8 cellular contexts compared by ENCODE assay signal in genomic region chr7:17298102-17298839, GRCh38. TPM values are rescaled to one million over a fixed set of nuclear protein-coding genes. Genes with fewer than 3 reads are reported as not detected.
DNase-seq lines count a peak whose midpoint lies in the region; ATAC-seq and TF ChIP-seq lines count a peak whose summit lies in the region.

Gene AHR, plus strand, starts transcription at chr7:17298652. Its CDS starts 613 bp downstream, at chr7:17299265.

- TF ChIP-seq CTCF in GM12875 (IDR thresholded peaks at IDR 0.05; ENCODE audit: borderline replicate concordance, insufficient read depth, low read depth, low read length) = no peak

- DNase-seq in NCI-H1436 (lab: John Stamatoyannopoulos, UW) (peak; percentile 89), T-helper 9 cell (peak; percentile 86), astrocyte of the hippocampus (ENCODE audit: low read depth, low spot score) (peak; percentile 97), hippocampal formation (lab: John Stamatoyannopoulos, UW) (peak; percentile 87 to 91), sciatic nerve (ENCODE audit: low spot score) (peak; percentile 96), OCI-M2 (lab: John Stamatoyannopoulos, UW; ENCODE audit: unreplicated experiment) (no peak)

- H3K4me3 ChIP-seq in GM12875 (ENCODE audit: low read depth, low read length) = peak within 1 kb of the TSS; percentile 98

- intact Hi-C loops in sciatic nerve (cut with DNase I) = loop anchor here (5.0 kb wide), 1 partner anchor 306 kb away; no protein-coding TSS in a partner anchor

- ATAC-seq in HG02623 (IDR thresholded peaks at IDR 0.05; ENCODE audit: unreplicated experiment) = peak; percentile 49
- peak; percentile 96 for ATAC-seq in sciatic nerve

RNA-seq across cellular contexts. Expression of gene AHR, which starts in this region (rescaled TPM):
- 288 TPM for total RNA-seq in sciatic nerve
